In genomic region chr10:47305566-47305965, GRCh38 we compare ENCODE assay signal across 9 cellular contexts. TPM values are rescaled to one million over a fixed set of nuclear protein-coding genes. Genes with fewer than 3 reads are reported as not detected.
"Had no signal": no experiment of that assay in that cellular context is flagged by ENCODE, and none has a peak within 500 bp of the region (broad histone marks: within the 10 kb centered on the region; RNA-seq: fewer than 3 reads in every experiment).

No MANE protein-coding gene starts in this region.

- H3K9ac ChIP-seq: KMS-11 had no signal

- H3K4me1 ChIP-seq: HAP-1 had no signal

- ATAC-seq: GM23338, HepG2 had no signal

- H3K36me3 ChIP-seq: HAP-1 had no signal

- H3K4me3 ChIP-seq: GM23338, HAP-1 had no signal

- H3K4me3 Mint-ChIP-seq: GM23338, IgD-negative memory B cell had no signal

- H3K9me3 ChIP-seq: HAP-1 had no signal

- H2AFZ ChIP-seq: GM23338 had no signal

- H3K36me3 Mint-ChIP-seq: IgD-negative memory B cell had no signal

- H3K9me3 Mint-ChIP-seq: GM23338 had no signal

- H3K27ac Mint-ChIP-seq: GM23338, IgD-negative memory B cell had no signal

- DNase-seq: H7, KBM-7 had no signal

- H3K4me2 ChIP-seq: GM23338, KMS-11 had no signal

RNA-seq across cellular contexts. Expression of gene GDF10, which starts 5.6 kb away (rescaled TPM):
- total RNA-seq: H7, HepG2, HT1080 had no signal

RNA-seq across cellular contexts. Expression of gene GDF2, which starts 16.7 kb away (rescaled TPM):
- total RNA-seq: GM23338, H1, H7, HepG2, HT1080 had no signal

RNA-seq across cellular contexts. Expression of gene RBP3, which starts 42.6 kb away (rescaled TPM):
- total RNA-seq: GM23338, H1, H7, HepG2, HT1080 had no signal
